ENCODE assay signal across 22 cellular contexts in genomic region chr22:45890351-45890635, GRCh38.
"Had no signal": no experiment of that assay in that cellular context is flagged by ENCODE, and none has a peak within 500 bp of the region (broad histone marks: within the 10 kb centered on the region; RNA-seq: fewer than 3 reads in every experiment).

No MANE protein-coding gene starts in this region.

- H3K9me3 ChIP-seq: left lung, mucosa of descending colon, ovary, right atrium auricular region, suprapubic skin, thoracic aorta, tibial artery, upper lobe of right lung had no signal

- H3K36me3 Mint-ChIP-seq: natural killer cell treated with Interleukin-12 subunit alpha and Interleukin-12 subunit beta and Interleukin-15 and Interleukin-18, amount 100 ng/mL, for 72 hours; stimulated activated effector memory CD8-positive, alpha-beta T cell treated with anti-CD3 and anti-CD28 coated beads, Interleukin-12 subunit alpha, Interleukin-12 subunit beta, amount 100 ng/mL, for 72 hours had no signal

- H3K4me1 ChIP-seq: left lung, upper lobe of right lung had no signal

- ATAC-seq: left colon; left lung; mucosa of descending colon; naive thymus-derived CD4-positive, alpha-beta T cell; natural killer cell treated with Interleukin-12 subunit alpha and Interleukin-12 subunit beta and Interleukin-15 and Interleukin-18, amount 100 ng/mL, for 72 hours; sciatic nerve; stimulated activated effector memory CD8-positive, alpha-beta T cell treated with anti-CD3 and anti-CD28 coated beads, Interleukin-12 subunit alpha, Interleukin-12 subunit beta, amount 100 ng/mL, for 72 hours; upper lobe of right lung had no signal

- H3K4me3 Mint-ChIP-seq: memory B cell; naive thymus-derived CD4-positive, alpha-beta T cell; natural killer cell treated with Interleukin-12 subunit alpha and Interleukin-12 subunit beta and Interleukin-15 and Interleukin-18, amount 100 ng/mL, for 72 hours; stimulated activated effector memory CD8-positive, alpha-beta T cell treated with anti-CD3 and anti-CD28 coated beads, Interleukin-12 subunit alpha, Interleukin-12 subunit beta, amount 100 ng/mL, for 72 hours; stimulated activated naive CD8-positive, alpha-beta T cell treated with anti-CD3 and anti-CD28 coated beads, Interleukin-15, Interleukin-2, amounts not matched to agents 100 ng/mL and 50 ng/mL, for 24 hours had no signal

- H3K9me3 Mint-ChIP-seq: natural killer cell treated with Interleukin-12 subunit alpha and Interleukin-12 subunit beta and Interleukin-15 and Interleukin-18, amount 100 ng/mL, for 72 hours; stimulated activated effector memory CD8-positive, alpha-beta T cell treated with anti-CD3 and anti-CD28 coated beads, Interleukin-12 subunit alpha, Interleukin-12 subunit beta, amount 100 ng/mL, for 72 hours; stimulated activated naive CD8-positive, alpha-beta T cell treated with anti-CD3 and anti-CD28 coated beads, Interleukin-15, Interleukin-2, amounts not matched to agents 100 ng/mL and 50 ng/mL, for 24 hours had no signal

- H3K4me1 Mint-ChIP-seq: memory B cell; naive thymus-derived CD4-positive, alpha-beta T cell; stimulated activated effector memory CD8-positive, alpha-beta T cell treated with anti-CD3 and anti-CD28 coated beads, Interleukin-12 subunit alpha, Interleukin-12 subunit beta, amount 100 ng/mL, for 72 hours had no signal

- DNase-seq: hippocampal formation; left colon; naive thymus-derived CD4-positive, alpha-beta T cell; stimulated activated CD4-positive, alpha-beta T cell treated with anti-CD3 and anti-CD28 coated beads, Interleukin-4, amount 100 ng/mL, for 24 hours; stimulated activated naive CD4-positive, alpha-beta T cell; tibial artery; trophoblast cell had no signal

- H3K4me3 ChIP-seq: left lung, mucosa of descending colon, ovary, right atrium auricular region, skin epidermis, suprapubic skin, tibial artery, upper lobe of right lung had no signal

- FAIRE-seq: keratinocyte had no signal

- H3K27ac ChIP-seq: left lung, ovary, right atrium auricular region, skin epidermis, suprapubic skin, thoracic aorta, tibial artery, upper lobe of right lung had no signal

- H3K27me3 ChIP-seq: ovary, right atrium auricular region had no signal

- H3K27ac Mint-ChIP-seq: memory B cell; naive thymus-derived CD4-positive, alpha-beta T cell; natural killer cell treated with Interleukin-12 subunit alpha and Interleukin-12 subunit beta and Interleukin-15 and Interleukin-18, amount 100 ng/mL, for 72 hours; progenitor cell of endocrine pancreas; stimulated activated effector memory CD8-positive, alpha-beta T cell treated with anti-CD3 and anti-CD28 coated beads, Interleukin-12 subunit alpha, Interleukin-12 subunit beta, amount 100 ng/mL, for 72 hours; stimulated activated naive CD8-positive, alpha-beta T cell treated with anti-CD3 and anti-CD28 coated beads, Interleukin-15, Interleukin-2, amounts not matched to agents 100 ng/mL and 50 ng/mL, for 24 hours had no signal

- H3K36me3 ChIP-seq: left lung, ovary, right atrium auricular region, suprapubic skin, thoracic aorta, tibial artery, upper lobe of right lung had no signal
